In genomic region chr1:59188413-59189213, GRCh38 we compare ENCODE assay signal across 17 cellular contexts.
"Had no signal": no experiment of that assay in that cellular context is flagged by ENCODE, and none has a peak within 500 bp of the region (broad histone marks: within the 10 kb centered on the region; RNA-seq: fewer than 3 reads in every experiment).

No MANE protein-coding gene starts in this region.

- H3K4me1 ChIP-seq: breast epithelium, lower lobe of right lung, prostate gland, stomach had no signal

- ATAC-seq: activated CD4-positive, CD25-positive, alpha-beta regulatory T cell treated with anti-CD3 and anti-CD28 coated beads, Interleukin-2, amount 50 U/mL, for 24 hours had no signal

- H3K36me3 ChIP-seq: ascending aorta, breast epithelium, lower lobe of right lung, prostate gland, stomach, thoracic aorta had no signal

- DNase-seq: activated CD4-positive, alpha-beta T cell treated with anti-CD3 and anti-CD28 coated beads, Interleukin-2, amount 50 U/mL, for 1 hour; activated naive CD4-positive, alpha-beta T cell; activated T-cell treated with anti-CD3 and anti-CD28 coated beads for 4 hours; dermis blood vessel endothelial cell; hypothalamus; kidney; lower lobe of right lung; stimulated activated CD4-positive, alpha-beta T cell treated with anti-CD3 and anti-CD28 coated beads, Interleukin-12 subunit alpha, Interleukin-12 subunit beta, amount 100 ng/mL, for 4 hours; stimulated activated CD4-positive, alpha-beta T cell treated with anti-CD3 and anti-CD28 coated beads, Interleukin-2, amount 100 ng/mL, for 24 hours; stomach; T-helper 1 cell; T1000 had no signal

- H3K27ac ChIP-seq: ascending aorta, lower lobe of right lung, prostate gland, thoracic aorta had no signal

- H3K4me3 ChIP-seq: ascending aorta, breast epithelium, lower lobe of right lung, prostate gland, stomach, thoracic aorta had no signal

- H3K27me3 ChIP-seq: ascending aorta, breast epithelium, stomach had no signal

- H3K9me3 ChIP-seq: ascending aorta, lower lobe of right lung, prostate gland, thoracic aorta had no signal
